Comparison of ENCODE assay signal across 27 cellular contexts in genomic region chr1:43282220-43283195, GRCh38. TPM values are rescaled to one million over a fixed set of nuclear protein-coding genes. Genes with fewer than 3 reads are reported as not detected.
A peak's percentile ranks its signal among the peaks of the same experiment; 100 is the strongest.
DNase-seq lines count a peak whose midpoint lies in the region; ATAC-seq and TF ChIP-seq lines count a peak whose summit lies in the region.
"Had no signal": no experiment of that assay in that cellular context is flagged by ENCODE, and none has a peak within 500 bp of the region (broad histone marks: within the 10 kb centered on the region; RNA-seq: fewer than 3 reads in every experiment).

No MANE protein-coding gene starts in this region.

- H3K27ac ChIP-seq in dorsolateral prefrontal cortex = peak overlapping the region in 55 of 59 donors; percentile 7 to 92 (median 74)
- H3K27ac ChIP-seq: 22Rv1, body of pancreas, gastrocnemius medialis, ovary, RWPE1, skin epidermis had no signal

- intact Hi-C loops in dorsolateral prefrontal cortex (cut with DNase I) = loop anchor here in 1 of 2 donors (5.0 kb wide), 1 partner anchor 40 kb away; no protein-coding TSS in a partner anchor

- H3K27me3 Mint-ChIP-seq in naive thymus-derived CD8-positive, alpha-beta T cell = peaks cover 0 to 21% (median 13%) of the 10 kb centered on the region in 5 donors

- DNase-seq in NCI-H748 (lab: John Stamatoyannopoulos, UW; ENCODE audit: unreplicated experiment) (peak; percentile 74), NCI-H748 treated with DMSO at 0.1 percent for 48 hours (lab: John Stamatoyannopoulos, UW) (no peak), dorsolateral prefrontal cortex (peak in 5 of 10 donors; percentile 1 to 56 (median 37)), midbrain (lab: John Stamatoyannopoulos, UW) (peak; percentile 22), NCI-H526 (lab: John Stamatoyannopoulos, UW) (no peak)
- DNase-seq in naive thymus-derived CD8-positive, alpha-beta T cell = no peak
- DNase-seq in activated CD8-positive, alpha-beta memory T cell treated with anti-CD3 and anti-CD28 coated beads, Interleukin-2, amount 50 U/mL, for 48 hours = no peak
- DNase-seq: activated CD4-positive, alpha-beta memory T cell treated with anti-CD3 and anti-CD28 coated beads, Interleukin-2, amount 10 ng/mL, durations not matched to agents 7 days and 5 days; activated T-cell treated with anti-CD3 and anti-CD28 coated beads, Interleukin-2, amount 50 U/mL, for 48 hours; BE2C; body of pancreas; Calu3; gastrocnemius medialis; KG1; left ventricle myocardium superior; NCI-H1048; NCI-H2081; NCI-H82; stimulated activated CD4-positive, alpha-beta T cell treated with anti-CD3 and anti-CD28 coated beads, Interleukin-4, amount 100 ng/mL, for 24 hours had no signal

- H3K9me3 Mint-ChIP-seq in naive thymus-derived CD8-positive, alpha-beta T cell = no peaks in the 10 kb centered on the region
- H3K9me3 Mint-ChIP-seq: activated CD4-positive, alpha-beta memory T cell treated with anti-CD3 and anti-CD28 coated beads, Interleukin-2, amount 10 ng/mL, durations not matched to agents 7 days and 5 days had no signal

- POLR2A ChIA-PET in naive thymus-derived CD8-positive, alpha-beta T cell (lab: Charles Lee) = no interaction called here

- no peak for TF ChIP-seq CTCF in dorsolateral prefrontal cortex (IDR thresholded peaks at IDR 0.05 in 54 of 56, conservative IDR thresholded peaks at IDR 0.05 in 2 of 56; ENCODE audit: low read depth in 1 of 56, partially characterized antibody in 56 of 56)

- H3K36me3 Mint-ChIP-seq in naive thymus-derived CD8-positive, alpha-beta T cell = peaks cover 0 to 2% (median 0%) of the 10 kb centered on the region in 3 donors
- H3K36me3 Mint-ChIP-seq: activated naive CD8-positive, alpha-beta T cell had no signal

- H3K4me1 Mint-ChIP-seq in naive thymus-derived CD8-positive, alpha-beta T cell = peaks cover 0 to 4% (median 1%) of the 10 kb centered on the region in 4 donors
- H3K4me1 Mint-ChIP-seq: activated CD4-positive, alpha-beta memory T cell treated with anti-CD3 and anti-CD28 coated beads, Interleukin-2, amount 10 ng/mL, durations not matched to agents 7 days and 5 days had no signal

- no peak overlapping the region for H3K4me3 ChIP-seq in dorsolateral prefrontal cortex
- H3K4me3 ChIP-seq: body of pancreas, gastrocnemius medialis, ovary, skin epidermis had no signal

- H3K27me3 ChIP-seq in dorsolateral prefrontal cortex = no peaks in the 10 kb centered on the region
- H3K27me3 ChIP-seq: BE2C, body of pancreas, ovary had no signal

- H3K27ac Mint-ChIP-seq in naive thymus-derived CD8-positive, alpha-beta T cell = no peak overlapping the region
- H3K27ac Mint-ChIP-seq: activated CD4-positive, alpha-beta memory T cell treated with anti-CD3 and anti-CD28 coated beads, Interleukin-2, amount 10 ng/mL, durations not matched to agents 7 days and 5 days; activated naive CD8-positive, alpha-beta T cell had no signal

- ATAC-seq in naive thymus-derived CD8-positive, alpha-beta T cell = no peak
- no peak for ATAC-seq in GM19324 (IDR thresholded peaks at IDR 0.05; ENCODE audit: low FRiP score, unreplicated experiment)
- ATAC-seq: body of pancreas, gastrocnemius medialis, left ventricle myocardium superior had no signal

- H3K4me3 Mint-ChIP-seq in naive thymus-derived CD8-positive, alpha-beta T cell = no peak overlapping the region
- H3K4me3 Mint-ChIP-seq: activated CD4-positive, alpha-beta memory T cell treated with anti-CD3 and anti-CD28 coated beads, Interleukin-2, amount 10 ng/mL, durations not matched to agents 7 days and 5 days; activated naive CD8-positive, alpha-beta T cell had no signal

RNA-seq across cellular contexts. Expression of gene C1orf210, which starts 2.9 kb away (rescaled TPM):
- under 1 TPM in 12 of 120 experiments, not detected in 108; 0.22 to 0.88 (median 0.48) TPM for total RNA-seq in dorsolateral prefrontal cortex
- total RNA-seq in naive thymus-derived CD8-positive, alpha-beta T cell = not detected
- polyA plus RNA-seq in naive thymus-derived CD8-positive, alpha-beta T cell = under 1 TPM in 1 of 3 donors, not detected in 2; 0.13 TPM
- total RNA-seq: activated CD4-positive, alpha-beta memory T cell treated with anti-CD3 and anti-CD28 coated beads, Interleukin-2, amount 10 ng/mL, durations not matched to agents 7 days and 5 days; dermis microvascular lymphatic vessel endothelial cell; left ventricle myocardium superior had no signal
- polyA plus RNA-seq: ovary had no signal

RNA-seq across cellular contexts. Expression of gene TMEM125, which starts 12.7 kb away (rescaled TPM):
- total RNA-seq in dorsolateral prefrontal cortex = 10 to 100 TPM in 68 of 120 experiments, 1 to 10 TPM in 52; 1.0 to 62.8 (median 11.5) TPM
- not detected for total RNA-seq in naive thymus-derived CD8-positive, alpha-beta T cell
- polyA plus RNA-seq in naive thymus-derived CD8-positive, alpha-beta T cell = under 1 TPM in 2 of 3 donors, not detected in 1; 0.23 to 0.33 TPM
- total RNA-seq: activated CD4-positive, alpha-beta memory T cell treated with anti-CD3 and anti-CD28 coated beads, Interleukin-2, amount 10 ng/mL, durations not matched to agents 7 days and 5 days; dermis microvascular lymphatic vessel endothelial cell; gastrocnemius medialis; left ventricle myocardium superior had no signal

RNA-seq across cellular contexts. Expression of gene TIE1, which starts 18.3 kb away (rescaled TPM):
- total RNA-seq in dorsolateral prefrontal cortex = 10 to 100 TPM in 111 of 120 experiments, 1 to 10 TPM in 9; 7.0 to 50.7 (median 15.4) TPM
- not detected for total RNA-seq in naive thymus-derived CD8-positive, alpha-beta T cell
- not detected for polyA plus RNA-seq in naive thymus-derived CD8-positive, alpha-beta T cell
- total RNA-seq: Calu3 had no signal

RNA-seq across cellular contexts. Expression of gene MPL, which starts 55.1 kb away (rescaled TPM):
- 1 to 10 TPM in 57 of 120 experiments, under 1 TPM in 47, not detected in 16; 0.23 to 3.6 (median 1.1) TPM for total RNA-seq in dorsolateral prefrontal cortex
- not detected for total RNA-seq in naive thymus-derived CD8-positive, alpha-beta T cell
- polyA plus RNA-seq in naive thymus-derived CD8-positive, alpha-beta T cell = not detected
- total RNA-seq: activated CD4-positive, alpha-beta memory T cell treated with anti-CD3 and anti-CD28 coated beads, Interleukin-2, amount 10 ng/mL, durations not matched to agents 7 days and 5 days; body of pancreas; epithelial cell of proximal tubule; gastrocnemius medialis had no signal

Comparison
In these comparisons a context has a peak if more than half of its experiments do, and no peak if none do; other contexts are left out.
1. DNase-seq: peak in NCI-H748 (single experiment) and midbrain (single experiment); none in NCI-H748 treated with DMSO at 0.1 percent for 48 hours (single experiment), naive thymus-derived CD8-positive, alpha-beta T cell (0 of 10), activated CD8-positive, alpha-beta memory T cell treated with anti-CD3 and anti-CD28 coated beads, Interleukin-2, amount 50 U/mL, for 48 hours (single experiment) and NCI-H526 (0 of 2).
2. RNA of gene TIE1, which starts 18.3 kb away (total RNA-seq): 7.0 to 50.7 TPM in dorsolateral prefrontal cortex; not detected in naive thymus-derived CD8-positive, alpha-beta T cell; every median in the first group is over 4 times any median in the second.